ENCODE assay signal across 8 cellular contexts in genomic region chr7:116211913-116212596, GRCh38. TPM values are rescaled to one million over a fixed set of nuclear protein-coding genes. Genes with fewer than 3 reads are reported as not detected.
A peak's percentile ranks its signal among the peaks of the same experiment; 100 is the strongest.
DNase-seq lines count a peak whose midpoint lies in the region; ATAC-seq and TF ChIP-seq lines count a peak whose summit lies in the region.

No MANE protein-coding gene starts in this region.

- H3K27ac ChIP-seq in right atrium auricular region (peak overlapping the region; percentile 88 to 92), mesodermal cell (ENCODE audit: low read depth, low read length, severe bottlenecking) (peak overlapping the region; percentile 97), vagina (peak overlapping the region; percentile 97)

- DNase-seq in right atrium auricular region (ENCODE audit: low spot score) (no peak), Right ventricle myocardium inferior (ENCODE audit: missing footprints) (no peak), astrocyte of the cerebellum (ENCODE audit: low read depth) (no peak), vagina (ENCODE audit: extremely low spot score in 2 of 2) (no peak), SHP77 treated with DMSO at 0.1 percent for 48 hours (lab: John Stamatoyannopoulos, UW) (no peak), COLO829 (ENCODE audit: low spot score) (no peak)
- DNase-seq in activated CD8-positive, alpha-beta memory T cell treated with anti-CD3 and anti-CD28 coated beads, Interleukin-2, amount 50 U/mL, for 48 hours, result no peak

- H3K36me3 ChIP-seq in right atrium auricular region (no peaks in the 10 kb centered on the region), mesodermal cell (ENCODE audit: control insufficient read depth, insufficient read depth, low read length) (no peaks in the 10 kb centered on the region), vagina (no peaks in the 10 kb centered on the region)

- intact Hi-C loops in Right ventricle myocardium inferior (cut with DNase I) (loop anchor here (2.0 kb wide), 1 partner anchor 15 kb away; no protein-coding TSS in a partner anchor), vagina (cut with DNase I) (loop anchor here (2.0 kb wide), 1 partner anchor 15 kb away; no protein-coding TSS in a partner anchor)

- no peak for TF ChIP-seq CTCF in right atrium auricular region (IDR thresholded peaks at IDR 0.05)
- TF ChIP-seq CTCF in astrocyte of the cerebellum (IDR thresholded peaks at IDR 0.05; ENCODE audit: low read depth, low read length, missing control alignments), result no peak
- TF ChIP-seq CTCF in vagina (IDR thresholded peaks at IDR 0.05), result no peak

- WGBS in mesodermal cell (ENCODE audit: insufficient coverage in 2 of 2), 2 experiments, result 45 to 55% methylated on average over 1 to 3 of the region's 7 CpGs

- in situ Hi-C loops in astrocyte of the cerebellum (cut with HindIII; ENCODE audit: low sequenced_read_pairs), result no loop called here

- TF ChIP-seq POLR2A in vagina (IDR thresholded peaks at IDR 0.05), result no peak

- H3K4me3 ChIP-seq in right atrium auricular region (peak overlapping the region; percentile 67 to 68), astrocyte of the cerebellum (ENCODE audit: low read depth, low read length) (peak overlapping the region; percentile 72), mesodermal cell (ENCODE audit: extremely low read depth, insufficient read depth, low read length, poor library complexity, severe bottlenecking) (peak overlapping the region; percentile 68), vagina (peak overlapping the region; percentile 66 to 85)

- ATAC-seq in Right ventricle myocardium inferior, result no peak

- H3K4me1 ChIP-seq in right atrium auricular region (peaks cover 0 to 39% of the 10 kb centered on the region in 2 donors), mesodermal cell (ENCODE audit: control insufficient read depth, insufficient read depth, low read length, poor library complexity, severe bottlenecking) (peaks cover 21% of the 10 kb centered on the region), vagina (peaks cover 53% of the 10 kb centered on the region)

- H3K9me3 ChIP-seq in right atrium auricular region (no peaks in the 10 kb centered on the region), mesodermal cell (ENCODE audit: control insufficient read depth, low read length) (no peaks in the 10 kb centered on the region), vagina (no peaks in the 10 kb centered on the region)

- H3K27me3 ChIP-seq in right atrium auricular region (no peaks in the 10 kb centered on the region), vagina (no peaks in the 10 kb centered on the region)

RNA-seq across cellular contexts. Expression of gene TES, which starts 1.7 kb away (rescaled TPM):
- 10 to 100 TPM; 18.0 to 23.3 TPM for total RNA-seq in right atrium auricular region
- 21.2 TPM for total RNA-seq in Right ventricle myocardium inferior
- 52.5 TPM for polyA plus RNA-seq in mesodermal cell (2013, experiment 1 of 2)
- polyA plus RNA-seq in mesodermal cell (2013, experiment 2 of 2), result 52.2 TPM
- total RNA-seq in vagina, result 87.7 TPM
